17 cellular contexts compared by ENCODE assay signal in the genomic region with DNA sequence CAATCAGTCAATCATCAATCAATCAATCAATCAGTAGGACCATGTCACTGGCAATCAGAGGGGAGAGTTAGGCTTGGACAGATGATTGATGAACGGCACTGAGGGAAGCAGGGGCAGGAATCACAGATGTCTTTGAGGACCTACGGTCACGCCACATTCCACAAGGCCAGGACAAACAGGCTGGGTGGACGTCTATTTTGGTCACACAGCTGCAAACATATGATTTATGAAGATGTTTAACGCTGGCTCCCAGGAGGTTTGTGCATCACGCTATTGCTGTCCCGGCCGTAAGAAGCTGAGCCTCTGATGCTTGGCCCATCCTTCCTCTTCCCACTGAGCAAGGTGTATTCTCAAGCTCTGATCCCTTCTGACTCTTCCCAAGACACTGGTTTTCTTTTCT.
DNase-seq lines count a peak whose midpoint lies in the region; ATAC-seq and TF ChIP-seq lines count a peak whose summit lies in the region.
"Had no signal": no experiment of that assay in that cellular context is flagged by ENCODE, and none has a peak within 500 bp of the region (broad histone marks: within the 10 kb centered on the region; RNA-seq: fewer than 3 reads in every experiment).

No MANE protein-coding gene starts in this region.

- H3K36me3 ChIP-seq in heart right ventricle (peaks cover 0 to 9% (median 0%) of the 10 kb centered on the region in 9 donors), ascending aorta (no peaks in the 10 kb centered on the region), thoracic aorta (no peaks in the 10 kb centered on the region)

- DNase-seq in heart right ventricle (no peak), cardiac septum (ENCODE audit: low spot score) (no peak), ascending aorta (ENCODE audit: low spot score in 2 of 2) (no peak), natural killer cell (no peak), thoracic aorta (ENCODE audit: low spot score) (no peak), SIG-M5 (lab: John Stamatoyannopoulos, UW) (no peak)
- no peak for DNase-seq in activated CD4-positive, alpha-beta T cell treated with anti-CD3 and anti-CD28 coated beads for 48 hours
- DNase-seq: CD4-positive, alpha-beta memory T cell; DND-41; GF-D8; KG1; NCI-H1092; NCI-H1694; NCI-H446 had no signal

- peaks cover 2 to 56% (median 31%) of the 10 kb centered on the region in 9 donors for H3K4me1 ChIP-seq in heart right ventricle
- peaks cover 0 to 27% of the 10 kb centered on the region in 2 donors for H3K4me1 ChIP-seq in ascending aorta
- H3K4me1 ChIP-seq in thoracic aorta (ENCODE audit: control insufficient read depth in 1 of 2, low read depth in 2 of 2): peaks cover 4 to 53% of the 10 kb centered on the region in 2 donors
- H3K4me1 ChIP-seq: A549 had no signal

- H3K9me3 ChIP-seq in heart right ventricle (peaks cover 0 to 4% (median 0%) of the 10 kb centered on the region in 11 donors), ascending aorta (no peaks in the 10 kb centered on the region), thoracic aorta (no peaks in the 10 kb centered on the region)
- H3K9me3 ChIP-seq: A549 had no signal

- no peaks in the 10 kb centered on the region for H3K36me3 Mint-ChIP-seq in natural killer cell

- H3K27ac Mint-ChIP-seq in natural killer cell: peak overlapping the region; percentile 12 to 59
- H3K27ac Mint-ChIP-seq: CD4-positive, alpha-beta memory T cell; GM23338 had no signal

- TF ChIP-seq CTCF in heart right ventricle (IDR thresholded peaks at IDR 0.05) (no peak), ascending aorta (IDR thresholded peaks at IDR 0.05) (no peak), natural killer cell (IDR thresholded peaks at IDR 0.05) (no peak), thoracic aorta (IDR thresholded peaks at IDR 0.05) (no peak)

- H3K9me3 Mint-ChIP-seq in natural killer cell: no peaks in the 10 kb centered on the region
- H3K9me3 Mint-ChIP-seq: GM23338 had no signal

- ATAC-seq in heart right ventricle (peak in 5 of 8 donors; percentile 18 to 49 (median 39)), natural killer cell (no peak), thoracic aorta (ENCODE audit: insufficient number of reproducible peaks, low FRiP score, low read depth) (no peak), HG02678 (IDR thresholded peaks at IDR 0.05; ENCODE audit: unreplicated experiment) (no peak)
- ATAC-seq: A549, GM23338 had no signal

- H3K4me3 ChIP-seq in heart right ventricle: no peak overlapping the region
- H3K4me3 ChIP-seq in ascending aorta: no peak overlapping the region
- H3K4me3 ChIP-seq in thoracic aorta: no peak overlapping the region
- H3K4me3 ChIP-seq: A549, GM23338 had no signal

- no peaks in the 10 kb centered on the region for H3K27me3 Mint-ChIP-seq in natural killer cell (ENCODE audit: low read depth in 2 of 2)
- H3K27me3 Mint-ChIP-seq: CD4-positive, alpha-beta memory T cell had no signal

- H3K27ac ChIP-seq in heart right ventricle (peak overlapping the region in 1 of 10 donors; percentile 32), ascending aorta (peak overlapping the region; percentile 17 to 58), thoracic aorta (peak overlapping the region; percentile 8 to 23)
- H3K27ac ChIP-seq: A549 had no signal

- H3K4me3 Mint-ChIP-seq in natural killer cell: peak overlapping the region; percentile 35
- H3K4me3 Mint-ChIP-seq: CD4-positive, alpha-beta memory T cell; GM23338 had no signal

- WGBS in heart right ventricle, 2 donors: 42 to 45% methylated on average over 8 of the region's 8 CpGs

- intact Hi-C loops in heart right ventricle (cut with DNase I): no loop called here
- intact Hi-C loops in cardiac septum (cut with DNase I): no loop called here
- intact Hi-C loops in ascending aorta (cut with DNase I): loop anchor here (10.0 kb wide), 1 partner anchor 589 kb away; no protein-coding TSS in a partner anchor
- intact Hi-C loops in natural killer cell (cut with micrococcal nuclease): no loop called here

- peaks cover 64 to 77% of the 10 kb centered on the region in 2 donors for H3K4me1 Mint-ChIP-seq in natural killer cell

- H3K27me3 ChIP-seq in heart right ventricle: no peaks in the 10 kb centered on the region
- H3K27me3 ChIP-seq in ascending aorta: no peaks in the 10 kb centered on the region
- no peaks in the 10 kb centered on the region for H3K27me3 ChIP-seq in thoracic aorta (replicated peaks; ENCODE audit: insufficient read depth)

Comparison
In these comparisons a context has a peak if more than half of its experiments do, and no peak if none do; other contexts are left out.
1. ATAC-seq: peak in heart right ventricle (5 of 8); none in natural killer cell (0 of 3), thoracic aorta (single experiment) and HG02678 (single experiment).